In the genomic region with DNA sequence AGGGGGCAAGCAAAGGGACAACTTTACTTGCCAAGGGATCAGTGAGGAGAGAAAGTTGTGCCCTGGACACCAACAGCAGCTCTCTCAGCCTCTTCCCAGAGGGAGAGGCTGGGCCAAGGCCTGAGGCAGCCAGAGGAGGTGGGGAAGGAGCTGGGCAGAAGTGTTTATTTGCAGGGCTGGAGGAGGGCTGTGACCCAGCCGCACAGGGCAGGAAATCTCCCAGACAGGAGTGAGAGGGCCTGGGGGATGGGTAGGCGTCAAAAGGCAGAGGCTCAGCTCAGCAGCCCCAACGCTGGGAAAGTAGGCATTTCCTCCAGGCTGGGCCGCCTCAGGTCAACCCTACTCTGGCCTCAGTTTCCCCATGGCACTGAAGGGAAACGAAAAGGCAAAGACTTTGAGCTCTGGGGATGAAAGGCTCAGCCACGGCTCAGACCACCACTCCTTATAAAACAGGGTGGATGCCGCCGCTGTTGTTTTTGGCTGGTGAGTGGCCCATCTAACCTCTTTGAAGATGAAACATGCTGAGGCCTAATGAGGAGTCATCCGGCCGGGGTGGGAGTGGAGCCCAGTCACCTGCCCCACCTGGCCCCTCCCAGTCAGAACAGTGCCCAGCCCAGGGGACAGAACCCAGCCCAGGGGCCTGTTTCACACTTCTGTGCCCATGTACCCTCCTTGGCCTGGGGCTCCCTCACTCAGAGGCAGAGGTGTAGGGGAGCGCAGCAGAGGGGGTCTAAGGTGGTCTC, we compare ENCODE assay signal across 9 cellular contexts. TPM values are rescaled to one million over a fixed set of nuclear protein-coding genes. Genes with fewer than 3 reads are reported as not detected.
DNase-seq lines count a peak whose midpoint lies in the region; ATAC-seq, FAIRE-seq and TF ChIP-seq lines count a peak whose summit lies in the region.
"Had no signal": no experiment of that assay in that cellular context is flagged by ENCODE, and none has a peak within 500 bp of the region (broad histone marks: within the 10 kb centered on the region; RNA-seq: fewer than 3 reads in every experiment).

No MANE protein-coding gene starts in this region.

- POLR2A ChIA-PET in SK-N-SH (lab: Yijun Ruan, JAX): interaction anchor here (1.0 kb wide), 1 partner anchor 16 kb away, joined by 3 read pairs; no protein-coding TSS in a partner anchor

- no peaks in the 10 kb centered on the region for H3F3A ChIP-seq in SK-N-SH (replicated peaks; ENCODE audit: insufficient read depth)

- peak overlapping the region; percentile 61 for H3K27ac ChIP-seq in cardiac muscle cell
- H3K27ac ChIP-seq in right atrium auricular region: no peak overlapping the region
- no peak overlapping the region for H3K27ac ChIP-seq in kidney (ENCODE audit: low read depth in 2 of 2, low read length in 2 of 2)
- peak overlapping the region; percentile 63 to 72 for H3K27ac ChIP-seq in tibial artery
- H3K27ac ChIP-seq in SK-N-SH (ENCODE audit: low read depth in 2 of 2, low read length in 1 of 2): peak overlapping the region in 1 of 2 experiments; percentile 56; a peak in 2 of 4 replicates

- DNase-seq in cardiac muscle cell (ENCODE audit: low read depth in 1 of 2, low spot score in 1 of 2): peak; percentile 58 to 61
- DNase-seq in right atrium auricular region (ENCODE audit: low spot score): no peak
- peak; percentile 35 for DNase-seq in activated naive CD4-positive, alpha-beta T cell treated with anti-CD3 and anti-CD28 coated beads for 36 hours
- peak; percentile 80 for DNase-seq in kidney
- DNase-seq in tibial artery: peak in 1 of 2 donors; percentile 82
- DNase-seq in NCI-H1105 treated with DMSO at 0.1 percent for 48 hours (lab: John Stamatoyannopoulos, UW): no peak
- DNase-seq in SK-N-SH: no peak

- TF ChIP-seq RAD21 in SK-N-SH (IDR thresholded peaks at IDR 0.05; ENCODE audit: low read length): no peak

- H3K4me1 ChIP-seq in cardiac muscle cell (ENCODE audit: low read depth) (peaks cover 27% of the 10 kb centered on the region), right atrium auricular region (peaks cover 0 to 52% of the 10 kb centered on the region in 2 donors), kidney (ENCODE audit: control insufficient read depth in 1 of 2, insufficient read depth in 1 of 2, low read depth in 1 of 2, low read length in 2 of 2) (peaks cover 6 to 28% of the 10 kb centered on the region in 2 donors), tibial artery (peaks cover 4 to 81% (median 57%) of the 10 kb centered on the region in 4 donors), SK-N-SH (ENCODE audit: control insufficient read depth in 1 of 2, insufficient read depth in 2 of 2, low read depth in 1 of 2, low read length in 1 of 2) (peaks cover 0 to 61% of the 10 kb centered on the region in 2 experiments; a peak in 1 of 4 replicates)

- no peak overlapping the region for H3K4me3 ChIP-seq in cardiac muscle cell
- H3K4me3 ChIP-seq in right atrium auricular region: no peak overlapping the region
- H3K4me3 ChIP-seq in kidney (ENCODE audit: low read length in 2 of 2): no peak overlapping the region
- H3K4me3 ChIP-seq in tibial artery: no peak overlapping the region
- no peak overlapping the region for H3K4me3 ChIP-seq in SK-N-SH (ENCODE audit: low read depth in 2 of 2, low read length in 1 of 2)

- intact Hi-C loops in activated naive CD4-positive, alpha-beta T cell treated with anti-CD3 and anti-CD28 coated beads for 36 hours (cut with micrococcal nuclease): no loop called here
- intact Hi-C loops in kidney (cut with DNase I): no loop called here
- intact Hi-C loops in tibial artery (cut with DNase I; ENCODE audit: low total_unique reads): no loop called here

- H3K27me3 Mint-ChIP-seq in activated naive CD4-positive, alpha-beta T cell treated with anti-CD3 and anti-CD28 coated beads for 36 hours (ENCODE audit: low read depth): no peaks in the 10 kb centered on the region

- H2AFZ ChIP-seq in SK-N-SH (ENCODE audit: low read depth): no peak overlapping the region

- no peaks in the 10 kb centered on the region for H3K79me2 ChIP-seq in SK-N-SH (ENCODE audit: insufficient read depth)

- H3K27ac Mint-ChIP-seq in activated naive CD4-positive, alpha-beta T cell treated with anti-CD3 and anti-CD28 coated beads for 36 hours: no peak overlapping the region
- H3K27ac Mint-ChIP-seq: CD14-positive monocyte had no signal

- no peak for TF ChIP-seq CTCF in cardiac muscle cell (IDR thresholded peaks at IDR 0.05; ENCODE audit: low read depth, low read length)
- no peak for TF ChIP-seq CTCF in right atrium auricular region (IDR thresholded peaks at IDR 0.05)
- TF ChIP-seq CTCF in kidney (IDR thresholded peaks at IDR 0.05; ENCODE audit: borderline replicate concordance, extremely low read depth, insufficient read depth): no peak
- TF ChIP-seq CTCF in tibial artery (IDR thresholded peaks at IDR 0.05): no peak
- no peak for TF ChIP-seq CTCF in SK-N-SH (IDR thresholded peaks at IDR 0.05)

- no peaks in the 10 kb centered on the region for H4K20me1 ChIP-seq in SK-N-SH (ENCODE audit: insufficient read depth)

- no peaks in the 10 kb centered on the region for H3K9me2 ChIP-seq in SK-N-SH

- no peak overlapping the region for H3K9ac ChIP-seq in kidney (ENCODE audit: low read length in 2 of 2)
- H3K9ac ChIP-seq in SK-N-SH: no peak overlapping the region

- H3K27me3 ChIP-seq in cardiac muscle cell: no peaks in the 10 kb centered on the region
- H3K27me3 ChIP-seq in right atrium auricular region: no peaks in the 10 kb centered on the region
- no peaks in the 10 kb centered on the region for H3K27me3 ChIP-seq in tibial artery
- no peaks in the 10 kb centered on the region for H3K27me3 ChIP-seq in SK-N-SH (ENCODE audit: insufficient read depth)

- FAIRE-seq in kidney (lab: Jason Lieb, UNC): no peak

- H3K36me3 ChIP-seq in cardiac muscle cell (no peaks in the 10 kb centered on the region), right atrium auricular region (no peaks in the 10 kb centered on the region), kidney (ENCODE audit: control insufficient read depth in 1 of 2, insufficient read depth in 2 of 2, low read length in 2 of 2) (no peaks in the 10 kb centered on the region), tibial artery (no peaks in the 10 kb centered on the region), SK-N-SH (replicated peaks in 1 of 2; ENCODE audit: control insufficient read depth in 1 of 2, insufficient read depth in 2 of 2, low read length in 1 of 2) (no peaks in the 10 kb centered on the region)

- H3K4me2 ChIP-seq in SK-N-SH: no peak overlapping the region

- 65% methylated on average over 8 of the region's 11 CpGs for WGBS in SK-N-SH (ENCODE audit: low lambda C conversion rate)

- TF ChIP-seq EP300 in SK-N-SH (IDR thresholded peaks at IDR 0.05; ENCODE audit: borderline replicate concordance in 1 of 2, low read depth in 1 of 2, low read length in 1 of 2): no peak

- peaks cover 55% of the 10 kb centered on the region for H3K4me1 Mint-ChIP-seq in activated naive CD4-positive, alpha-beta T cell treated with anti-CD3 and anti-CD28 coated beads for 36 hours (ENCODE audit: low read depth)

- H3K9me3 Mint-ChIP-seq in activated naive CD4-positive, alpha-beta T cell treated with anti-CD3 and anti-CD28 coated beads for 36 hours: no peaks in the 10 kb centered on the region

- H3K36me3 Mint-ChIP-seq in activated naive CD4-positive, alpha-beta T cell treated with anti-CD3 and anti-CD28 coated beads for 36 hours (ENCODE audit: low read depth): no peaks in the 10 kb centered on the region

- CTCF ChIA-PET in activated naive CD4-positive, alpha-beta T cell treated with anti-CD3 and anti-CD28 coated beads for 36 hours (lab: Charles Lee): interaction anchor here (0.6 to 2.5 kb wide), 4 partner anchors 34 to 118 kb away, joined by 3 to 11 read pairs (median 4); a partner anchor contains a TSS
- CTCF ChIA-PET in SK-N-SH (lab: Yijun Ruan, JAX): interaction anchor here (1.1 to 1.3 kb wide), 3 partner anchors 23 to 59 kb away, joined by 4 to 9 read pairs (median 6); no protein-coding TSS in a partner anchor

- H3K4me3 Mint-ChIP-seq in activated naive CD4-positive, alpha-beta T cell treated with anti-CD3 and anti-CD28 coated beads for 36 hours: no peak overlapping the region

- H3K9me3 ChIP-seq in cardiac muscle cell (ENCODE audit: low read depth) (no peaks in the 10 kb centered on the region), right atrium auricular region (no peaks in the 10 kb centered on the region), kidney (ENCODE audit: control insufficient read depth in 1 of 2, low read length in 2 of 2) (no peaks in the 10 kb centered on the region), tibial artery (no peaks in the 10 kb centered on the region), SK-N-SH (no peaks in the 10 kb centered on the region)

- ATAC-seq in HG03175 (IDR thresholded peaks at IDR 0.05; ENCODE audit: unreplicated experiment): no peak

TF ChIP-seq in SK-N-SH, 30 proteins besides CTCF, POLR2A, EP300 and RAD21 (continues in another document):
- TF ChIP-seq RFX5 (IDR thresholded peaks at IDR 0.05; ENCODE audit: low read length): no peak

RNA-seq across cellular contexts. Expression of a gene that starts 21.9 kb away (rescaled TPM):
- total RNA-seq in cardiac muscle cell (45.7 and 53.6 TPM in 2 replicates), right atrium auricular region (10 to 100 TPM; 12.0 to 23.3 TPM), kidney (44.6 TPM)
- polyA plus RNA-seq in cardiac muscle cell (27.9 and 31.1 TPM in 2 replicates), kidney (ENCODE audit: insufficient read depth, low read depth, low replicate concordance) (11.1 TPM), SK-N-SH (2012; rRNA removed) (34.8 and 40.9 TPM in 2 replicates)
- total RNA-seq in activated naive CD4-positive, alpha-beta T cell treated with anti-CD3 and anti-CD28 coated beads for 36 hours: 1 to 10 TPM; 7.7 to 8.5 TPM
- 13.7 and 21.8 TPM in 2 replicates for polyA plus RNA-seq in SK-N-SH (2012; cell fraction: cytosol; rRNA removed)
- 70.5 and 71.1 TPM in 2 replicates for polyA plus RNA-seq in SK-N-SH (2012; cell fraction: nucleus; rRNA removed)

RNA-seq across cellular contexts. Expression of a gene that starts 33.9 kb away (rescaled TPM):
- 15.4 and 27.8 TPM in 2 replicates for total RNA-seq in cardiac muscle cell
- polyA plus RNA-seq in cardiac muscle cell: 32.1 and 32.3 TPM in 2 replicates
- total RNA-seq in right atrium auricular region: 10 to 100 TPM in 1 of 2 donors, 1 to 10 TPM in 1; 8.7 to 12.2 TPM
- total RNA-seq in activated naive CD4-positive, alpha-beta T cell treated with anti-CD3 and anti-CD28 coated beads for 36 hours: 10 to 100 TPM; 25.0 to 27.3 TPM
- total RNA-seq in kidney: 10.8 TPM
- 19.2 TPM for polyA plus RNA-seq in kidney (ENCODE audit: insufficient read depth, low read depth, low replicate concordance)
- polyA plus RNA-seq in SK-N-SH (2012; rRNA removed): 11.8 and 13.4 TPM in 2 replicates
- 7.2 and 10.5 TPM in 2 replicates for polyA plus RNA-seq in SK-N-SH (2012; cell fraction: cytosol; rRNA removed)
- 18.7 and 27.3 TPM in 2 replicates for polyA plus RNA-seq in SK-N-SH (2012; cell fraction: nucleus; rRNA removed)

RNA-seq across cellular contexts. Expression of a gene that starts 47.9 kb away (rescaled TPM):
- total RNA-seq in cardiac muscle cell (4.8 and 11.0 TPM in 2 replicates), right atrium auricular region (10 to 100 TPM in 1 of 2 donors, 1 to 10 TPM in 1; 9.3 to 23.0 TPM), kidney (4.0 TPM)
- polyA plus RNA-seq in cardiac muscle cell (2.5 and 3.3 TPM in 2 replicates), kidney (ENCODE audit: insufficient read depth, low read depth, low replicate concordance) (1.6 TPM), SK-N-SH (2012; rRNA removed) (3.1 and 3.8 TPM in 2 replicates)
- total RNA-seq in activated naive CD4-positive, alpha-beta T cell treated with anti-CD3 and anti-CD28 coated beads for 36 hours: 1 to 10 TPM; 3.3 to 4.2 TPM
- 0.62 and 1.2 TPM in 2 replicates for polyA plus RNA-seq in SK-N-SH (2012; cell fraction: cytosol; rRNA removed)
- polyA plus RNA-seq in SK-N-SH (2012; cell fraction: nucleus; rRNA removed): 20.3 and 22.2 TPM in 2 replicates
- polyA plus RNA-seq: CD14-positive monocyte had no signal

Comparison
In these comparisons a context has a peak if more than half of its experiments do, and no peak if none do; other contexts are left out.
1. DNase-seq: peak in cardiac muscle cell (2 of 2), activated naive CD4-positive, alpha-beta T cell treated with anti-CD3 and anti-CD28 coated beads for 36 hours (single experiment) and kidney (single experiment); none in right atrium auricular region (single experiment), NCI-H1105 treated with DMSO at 0.1 percent for 48 hours (single experiment) and SK-N-SH (single experiment).
2. H3K27ac ChIP-seq: peak in cardiac muscle cell (single experiment) and tibial artery (2 of 2); none in right atrium auricular region (0 of 2) and kidney (0 of 2).